In the genomic region with DNA sequence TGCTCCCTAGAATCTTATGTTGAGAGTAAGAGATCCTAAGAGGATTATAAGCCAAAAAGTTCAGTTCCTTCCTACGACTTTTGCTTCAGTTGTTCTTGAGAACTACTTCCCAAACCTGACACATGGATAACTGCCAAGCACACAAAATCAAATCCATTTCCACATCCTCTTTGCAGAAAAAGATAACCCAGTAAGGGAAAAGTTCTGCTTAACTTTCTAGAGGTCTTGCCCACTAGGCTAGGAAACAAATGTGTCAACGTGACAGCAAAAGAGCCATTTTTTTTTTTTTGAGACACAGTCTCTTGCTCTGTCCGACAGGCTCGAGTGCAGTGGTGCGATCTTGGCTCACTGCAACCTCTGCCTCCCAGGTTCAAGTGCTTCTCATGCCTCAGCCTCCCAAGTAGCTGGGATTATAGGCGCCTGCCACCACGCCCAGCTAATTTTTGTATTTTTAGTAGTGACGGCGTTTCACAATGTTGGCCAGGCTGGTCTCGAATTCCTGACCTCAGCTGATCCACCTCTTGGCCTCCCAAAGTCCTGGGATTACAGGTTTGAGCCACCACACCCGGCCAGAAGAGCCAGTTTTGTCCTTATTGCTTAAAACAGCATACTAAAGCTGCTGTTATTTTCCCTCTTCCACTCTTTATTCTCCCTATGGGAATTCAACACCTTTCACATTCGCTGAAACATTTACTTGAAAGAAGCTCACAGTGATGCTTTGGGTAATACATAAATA, we compare ENCODE assay signal across 10 cellular contexts. TPM values are rescaled to one million over a fixed set of nuclear protein-coding genes. Genes with fewer than 3 reads are reported as not detected.
DNase-seq lines count a peak whose midpoint lies in the region; ATAC-seq and TF ChIP-seq lines count a peak whose summit lies in the region.
"Had no signal": no experiment of that assay in that cellular context is flagged by ENCODE, and none has a peak within 500 bp of the region (broad histone marks: within the 10 kb centered on the region; RNA-seq: fewer than 3 reads in every experiment).

No MANE protein-coding gene starts in this region.

- H3K27ac ChIP-seq in 22Rv1 = peak overlapping the region; percentile 25; the same call in 1 of the 2 replicates
- H3K27ac ChIP-seq in esophagus muscularis mucosa (replicated peaks in 1 of 4) = peak overlapping the region; percentile 43 to 63 (median 51)

- no peak for TF ChIP-seq CTCF in 22Rv1 (IDR thresholded peaks at IDR 0.05)
- no peak for TF ChIP-seq CTCF in esophagus muscularis mucosa (IDR thresholded peaks at IDR 0.05)
- TF ChIP-seq CTCF in mucosa of descending colon (IDR thresholded peaks at IDR 0.05) = no peak

- H3K9me3 ChIP-seq in esophagus muscularis mucosa (no peaks in the 10 kb centered on the region), mucosa of descending colon (no peaks in the 10 kb centered on the region)

- DNase-seq in OCI-M1 (lab: John Stamatoyannopoulos, UW) (peak; percentile 11), esophagus muscularis mucosa (ENCODE audit: extremely low spot score) (no peak), mucosa of descending colon (no peak), NCI-H1048 (lab: John Stamatoyannopoulos, UW) (no peak), DMS153 treated with DMSO at 0.1 percent for 48 hours (lab: John Stamatoyannopoulos, UW; ENCODE audit: unreplicated experiment) (no peak)
- DNase-seq: activated effector memory CD4-positive, alpha-beta T cell treated with anti-CD3 and anti-CD28 coated beads, Interleukin-2, amount 50 U/mL, for 16 hours; NCI-H1930 had no signal

- WGBS in esophagus muscularis mucosa = 35% methylated on average over 7 of the region's 12 CpGs

- H3K36me3 ChIP-seq in esophagus muscularis mucosa (peaks cover 5 to 28% (median 16%) of the 10 kb centered on the region in 4 donors), mucosa of descending colon (ENCODE audit: low read depth) (no peaks in the 10 kb centered on the region)

- intact Hi-C loops in esophagus muscularis mucosa (cut with DNase I) (no loop called here), mucosa of descending colon (cut with DNase I, micrococcal nuclease) (no loop called here)

- H3K4me3 ChIP-seq in esophagus muscularis mucosa = peak overlapping the region in 2 of 4 donors; percentile 7 to 11
- no peak overlapping the region for H3K4me3 ChIP-seq in mucosa of descending colon

- no peak for TF ChIP-seq EP300 in esophagus muscularis mucosa (IDR thresholded peaks at IDR 0.05)

- H3K27me3 ChIP-seq in esophagus muscularis mucosa = no peaks in the 10 kb centered on the region

- peaks cover 73 to 99% (median 97%) of the 10 kb centered on the region in 4 donors for H3K4me1 ChIP-seq in esophagus muscularis mucosa
- peaks cover 39% of the 10 kb centered on the region for H3K4me1 ChIP-seq in mucosa of descending colon (ENCODE audit: low read depth)

- no peak for TF ChIP-seq POLR2A in esophagus muscularis mucosa (IDR thresholded peaks at IDR 0.05; ENCODE audit: low read depth)

- ATAC-seq in mucosa of descending colon (peak; percentile 14), HG03460 (IDR thresholded peaks at IDR 0.05; ENCODE audit: unreplicated experiment) (no peak), GM21825 (IDR thresholded peaks at IDR 0.05; ENCODE audit: unreplicated experiment) (no peak)

RNA-seq across cellular contexts. Expression of gene CSNK1A1, which starts 24.2 kb away (rescaled TPM):
- 100 to 1,000 TPM; 283 to 347 (median 336) TPM for total RNA-seq in esophagus muscularis mucosa
- total RNA-seq in mucosa of descending colon = 100 to 1,000 TPM; 200 to 233 (median 224) TPM

RNA-seq across cellular contexts. Expression of gene ARHGEF37, which starts 54.3 kb away (rescaled TPM):
- 10 to 100 TPM; 11.9 to 22.0 (median 19.5) TPM for total RNA-seq in esophagus muscularis mucosa
- total RNA-seq in mucosa of descending colon = 10 to 100 TPM; 13.4 to 35.0 (median 24.6) TPM
